12 cellular contexts compared by ENCODE assay signal in the genomic region with DNA sequence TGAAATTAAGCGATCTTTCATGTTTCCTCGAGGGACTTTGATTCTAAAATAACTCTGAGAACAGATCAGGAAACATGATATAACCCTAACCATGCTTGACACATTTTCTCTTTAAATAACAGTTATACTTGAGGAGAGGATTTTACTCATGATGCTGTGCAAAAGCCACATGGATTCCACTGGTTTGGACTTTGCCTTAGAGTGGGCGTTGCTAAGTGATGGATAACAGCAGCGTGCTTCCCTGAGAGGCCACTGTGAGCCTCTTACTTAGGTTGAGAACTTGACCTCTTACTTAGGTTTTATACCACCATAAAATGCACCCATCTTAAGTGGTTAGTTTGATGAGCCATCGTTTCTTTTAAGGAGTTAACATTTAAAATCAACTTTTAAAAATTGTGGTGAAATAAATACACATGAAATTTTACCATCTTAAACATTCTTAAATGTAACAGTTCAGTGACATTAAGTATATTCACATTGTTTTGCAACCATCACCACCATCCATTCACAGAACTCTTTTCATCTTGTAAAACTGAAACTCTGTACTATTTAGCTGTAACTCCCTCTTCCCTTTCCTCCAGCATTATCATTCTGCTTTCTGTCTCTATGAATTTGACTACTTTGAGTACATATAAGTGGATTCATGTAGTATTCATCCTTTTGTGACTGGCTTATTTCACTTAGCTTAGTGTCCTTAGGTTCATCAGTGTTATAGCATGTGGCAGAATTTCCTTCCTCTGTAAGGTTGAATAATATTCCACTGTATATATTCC. TPM values are rescaled to one million over a fixed set of nuclear protein-coding genes. Genes with fewer than 3 reads are reported as not detected.
DNase-seq lines count a peak whose midpoint lies in the region; ATAC-seq and TF ChIP-seq lines count a peak whose summit lies in the region.
"Had no signal": no experiment of that assay in that cellular context is flagged by ENCODE, and none has a peak within 500 bp of the region (broad histone marks: within the 10 kb centered on the region; RNA-seq: fewer than 3 reads in every experiment).

No MANE protein-coding gene starts in this region.

- no peaks in the 10 kb centered on the region for H3K27me3 ChIP-seq in colonic mucosa
- H3K27me3 ChIP-seq in gastrocnemius medialis = no peaks in the 10 kb centered on the region

- in situ Hi-C loops in gastrocnemius medialis (cut with MboI; ENCODE audit: low sequenced_read_pairs in 4 of 4) = no loop called here

- TF ChIP-seq CTCF in colonic mucosa (IDR thresholded peaks at IDR 0.05) = no peak
- TF ChIP-seq CTCF in gastrocnemius medialis (IDR thresholded peaks at IDR 0.05 in 4 of 5, conservative IDR thresholded peaks at IDR 0.05 in 1 of 5) = no peak

- H3K27ac ChIP-seq in colonic mucosa (peak overlapping the region; percentile 41), gastrocnemius medialis (peak overlapping the region; percentile 14 to 55 (median 34))
- H3K27ac ChIP-seq: 22Rv1, SK-N-MC had no signal

- no peaks in the 10 kb centered on the region for H3K36me3 ChIP-seq in colonic mucosa
- no peaks in the 10 kb centered on the region for H3K36me3 ChIP-seq in gastrocnemius medialis

- H3K9ac ChIP-seq in colonic mucosa (ENCODE audit: low read depth in 2 of 2, low read length in 2 of 2) = no peak overlapping the region

- H3K9me3 ChIP-seq in colonic mucosa (no peaks in the 10 kb centered on the region), gastrocnemius medialis (no peaks in the 10 kb centered on the region)

- intact Hi-C loops in colonic mucosa (cut with DNase I) = no loop called here
- intact Hi-C loops in gastrocnemius medialis (cut with DNase I; ENCODE audit: low total_unique reads) = no loop called here

- H3K4me1 ChIP-seq in colonic mucosa = peaks cover 3% of the 10 kb centered on the region
- H3K4me1 ChIP-seq in gastrocnemius medialis = peaks cover 48 to 51% of the 10 kb centered on the region in 2 donors

- H3K4me3 ChIP-seq in colonic mucosa (no peak overlapping the region), gastrocnemius medialis (no peak overlapping the region)
- H3K4me3 ChIP-seq: coronary artery, SK-N-MC had no signal

- peak; percentile 11 for DNase-seq in DMS 273 (lab: John Stamatoyannopoulos, UW; ENCODE audit: unreplicated experiment)
- no peak for DNase-seq in DMS 273 treated with DMSO at 0.1 percent for 48 hours (lab: John Stamatoyannopoulos, UW)
- DNase-seq in colonic mucosa = peak; percentile 74
- no peak for DNase-seq in gastrocnemius medialis
- no peak for DNase-seq in NCI-H1048 (lab: John Stamatoyannopoulos, UW)
- no peak for DNase-seq in H4 (ENCODE audit: low spot score)
- no peak for DNase-seq in occipital lobe (lab: John Stamatoyannopoulos, UW)
- DNase-seq: NCI-H510A had no signal

- ATAC-seq in HG02885 (IDR thresholded peaks at IDR 0.05; ENCODE audit: poor library complexity, unreplicated experiment) (peak; percentile 60), gastrocnemius medialis (no peak)

- TF ChIP-seq POLR2A in gastrocnemius medialis (IDR thresholded peaks at IDR 0.05) = no peak

RNA-seq across cellular contexts. Expression of gene ANXA4, which starts 22.5 kb away (rescaled TPM):
- total RNA-seq in colonic mucosa (100 to 1,000 TPM; 258 to 324 TPM), gastrocnemius medialis (10 to 100 TPM; 10.7 to 17.0 (median 15.8) TPM), occipital lobe (3.4 TPM)
- total RNA-seq in H4 (2014; rRNA removed; shearing (Covaris generic)) = 9.8 and 19.8 TPM in 2 replicates

Comparison
In these comparisons a context has a peak if more than half of its experiments do, and no peak if none do; other contexts are left out.
1. DNase-seq: peak in DMS 273 (single experiment) and colonic mucosa (single experiment); none in DMS 273 treated with DMSO at 0.1 percent for 48 hours (single experiment), gastrocnemius medialis (0 of 2), NCI-H1048 (single experiment), H4 (single experiment) and occipital lobe (single experiment).
2. RNA of gene ANXA4, which starts 22.5 kb away (total RNA-seq): 258 to 324 TPM in colonic mucosa; 9.8 to 19.8 TPM in H4, 10.7 to 17.0 TPM in gastrocnemius medialis and 3.4 TPM in occipital lobe (single experiment); every median in the first group is over 10 times any median in the second.